In genomic region chr7:109864263-109864662, GRCh38 we compare ENCODE assay signal across 25 cellular contexts.
DNase-seq lines count a peak whose midpoint lies in the region; ATAC-seq, FAIRE-seq and TF ChIP-seq lines count a peak whose summit lies in the region.
"Had no signal": no experiment of that assay in that cellular context is flagged by ENCODE, and none has a peak within 500 bp of the region (broad histone marks: within the 10 kb centered on the region; RNA-seq: fewer than 3 reads in every experiment).

No MANE protein-coding gene starts in this region.

- H3K4me2 ChIP-seq in mesendoderm (ENCODE audit: low read length): no peak overlapping the region

- H3K4ac ChIP-seq in mesendoderm (ENCODE audit: low read depth, low read length): no peak overlapping the region

- H3K9me3 Mint-ChIP-seq in brain (peaks cover 0 to 24% (median 10%) of the 10 kb centered on the region in 5 experiments), nephron progenitor cell (no peaks in the 10 kb centered on the region)
- peaks cover 0 to 6% of the 10 kb centered on the region in 2 donors for H3K9me3 Mint-ChIP-seq in stimulated activated naive B cell treated with anti-CD40 and anti-IgM and Interleukin-4, amounts not matched to agents 10 μg/mL and 1 μg/mL and 100 μg/mL, for 72 hours
- H3K9me3 Mint-ChIP-seq: T-cell had no signal

- peak; percentile 84 for FAIRE-seq in D721Med (lab: Jason Lieb, UNC)
- FAIRE-seq: H54 had no signal

- H2BK120ac ChIP-seq in mesendoderm (ENCODE audit: low read depth, low read length): no peak overlapping the region

- H3K27me3 Mint-ChIP-seq in brain (no peaks in the 10 kb centered on the region), nephron progenitor cell (ENCODE audit: low read depth, poor library complexity) (peaks cover 3% of the 10 kb centered on the region)
- no peaks in the 10 kb centered on the region for H3K27me3 Mint-ChIP-seq in stimulated activated naive B cell treated with anti-CD40 and anti-IgM and Interleukin-4, amounts not matched to agents 10 μg/mL and 1 μg/mL and 100 μg/mL, for 72 hours
- H3K27me3 Mint-ChIP-seq: T-cell had no signal

- no peaks in the 10 kb centered on the region for H3K79me1 ChIP-seq in mesendoderm (ENCODE audit: low read length)

- TF ChIP-seq CTCF in D721Med (IDR thresholded peaks at IDR 0.05; ENCODE audit: insufficient read depth, missing control alignments): no peak
- TF ChIP-seq CTCF in brain (conservative IDR thresholded peaks at IDR 0.05): no peak
- no peak for TF ChIP-seq CTCF in heart right ventricle (IDR thresholded peaks at IDR 0.05)
- no peak for TF ChIP-seq CTCF in nephron progenitor cell (IDR thresholded peaks at IDR 0.05)

- H3K4me3 Mint-ChIP-seq in brain: peak overlapping the region in 1 of 5 experiments; percentile 11
- no peak overlapping the region for H3K4me3 Mint-ChIP-seq in nephron progenitor cell
- H3K4me3 Mint-ChIP-seq in stimulated activated naive B cell treated with anti-CD40 and anti-IgM and Interleukin-4, amounts not matched to agents 10 μg/mL and 1 μg/mL and 100 μg/mL, for 72 hours: no peak overlapping the region
- H3K4me3 Mint-ChIP-seq: natural killer cell, T-cell had no signal

- H3K27ac Mint-ChIP-seq in brain (peak overlapping the region; percentile 28 to 80 (median 53)), nephron progenitor cell (no peak overlapping the region)
- no peak overlapping the region for H3K27ac Mint-ChIP-seq in stimulated activated naive B cell treated with anti-CD40 and anti-IgM and Interleukin-4, amounts not matched to agents 10 μg/mL and 1 μg/mL and 100 μg/mL, for 72 hours
- H3K27ac Mint-ChIP-seq: natural killer cell, T-cell had no signal

- H4K5ac ChIP-seq in mesendoderm (ENCODE audit: low read length): no peak overlapping the region

- no peak overlapping the region for H2BK15ac ChIP-seq in mesendoderm (replicated peaks; ENCODE audit: low read depth)

- H3K9me3 ChIP-seq in heart right ventricle: no peaks in the 10 kb centered on the region
- H3K9me3 ChIP-seq: heart left ventricle, MG63, Peyer's patch, vagina had no signal

- H2AK5ac ChIP-seq in mesendoderm (ENCODE audit: low read length): no peak overlapping the region

- H3K4me1 ChIP-seq in mesendoderm (ENCODE audit: control insufficient read depth, low read depth, low read length) (peaks cover 2% of the 10 kb centered on the region), heart right ventricle (no peaks in the 10 kb centered on the region)
- H3K4me1 ChIP-seq: heart left ventricle, Peyer's patch, vagina had no signal

- peak; percentile 11 for DNase-seq in D721Med (ENCODE audit: insufficient read length, low spot score)
- peak; percentile 78 for DNase-seq in NCI-H1694 treated with DMSO at 0.1 percent for 48 hours (lab: John Stamatoyannopoulos, UW)
- peak; percentile 21 for DNase-seq in mesendoderm
- DNase-seq in heart right ventricle: no peak
- no peak for DNase-seq in nephron progenitor cell
- DNase-seq in stimulated activated naive B cell treated with anti-CD40 and anti-IgM and Interleukin-4, amounts not matched to agents 10 μg/mL and 1 μg/mL and 100 μg/mL, for 72 hours: no peak
- DNase-seq: activated CD4-positive, CD25-positive, alpha-beta regulatory T cell treated with anti-CD3 and anti-CD28 coated beads, Interleukin-2, amount 50 U/mL, for 72 hours; brain microvascular endothelial cell; heart left ventricle; KBM-7; left ventricle myocardium superior; MG63; midbrain; natural killer cell; NCI-H1436 treated with DMSO at 0.1 percent for 48 hours; Peyer's patch; stimulated activated CD4-positive, alpha-beta T cell treated with anti-CD3 and anti-CD28 coated beads, Interleukin-4, amount 100 ng/mL, for 4 hours; stimulated activated naive CD8-positive, alpha-beta T cell treated with anti-CD3 and anti-CD28 coated beads, Interleukin-15, Interleukin-2, amounts not matched to agents 100 U/mL and 50 U/mL, for 24 hours; T-cell had no signal

- intact Hi-C loops in heart right ventricle (cut with DNase I): no loop called here

- H4K8ac ChIP-seq in mesendoderm (ENCODE audit: low read depth, low read length): no peak overlapping the region

- H3K27ac ChIP-seq in mesendoderm (ENCODE audit: low read depth, low read length): no peak overlapping the region
- H3K27ac ChIP-seq in heart right ventricle: no peak overlapping the region
- H3K27ac ChIP-seq: brain microvascular endothelial cell, epithelial cell of prostate, heart left ventricle, Peyer's patch, vagina had no signal

- no peak overlapping the region for H3K23ac ChIP-seq in mesendoderm (ENCODE audit: low read length)

- H3K36me3 Mint-ChIP-seq in brain (no peaks in the 10 kb centered on the region), nephron progenitor cell (ENCODE audit: low read depth) (no peaks in the 10 kb centered on the region)
- no peaks in the 10 kb centered on the region for H3K36me3 Mint-ChIP-seq in stimulated activated naive B cell treated with anti-CD40 and anti-IgM and Interleukin-4, amounts not matched to agents 10 μg/mL and 1 μg/mL and 100 μg/mL, for 72 hours
- H3K36me3 Mint-ChIP-seq: natural killer cell, T-cell had no signal

- no peak overlapping the region for H3K4me3 ChIP-seq in mesendoderm (ENCODE audit: low read length)
- H3K4me3 ChIP-seq in heart right ventricle: no peak overlapping the region
- H3K4me3 ChIP-seq: heart left ventricle, MG63, Peyer's patch, vagina had no signal

- H3K79me2 ChIP-seq in mesendoderm (ENCODE audit: control insufficient read depth, insufficient read depth, low read length): no peaks in the 10 kb centered on the region

- no peak overlapping the region for H3K9ac ChIP-seq in mesendoderm (ENCODE audit: low read length)

- H2BK5ac ChIP-seq in mesendoderm (ENCODE audit: low read length): no peak overlapping the region

- no peak overlapping the region for H3K56ac ChIP-seq in mesendoderm (ENCODE audit: low read length)

- no peaks in the 10 kb centered on the region for H3K27me3 ChIP-seq in mesendoderm (ENCODE audit: insufficient read depth, low read length, poor library complexity)
- no peaks in the 10 kb centered on the region for H3K27me3 ChIP-seq in heart right ventricle
- H3K27me3 ChIP-seq: brain microvascular endothelial cell, heart left ventricle, MG63, Peyer's patch, vagina had no signal

- H3K36me3 ChIP-seq in mesendoderm (ENCODE audit: control insufficient read depth, insufficient read depth, low read length): no peaks in the 10 kb centered on the region
- H3K36me3 ChIP-seq in heart right ventricle: no peaks in the 10 kb centered on the region
- H3K36me3 ChIP-seq: brain microvascular endothelial cell, heart left ventricle, MG63, Peyer's patch, vagina had no signal

- peaks cover 10% of the 10 kb centered on the region for H3K4me1 Mint-ChIP-seq in brain
- H3K4me1 Mint-ChIP-seq in nephron progenitor cell: peaks cover 6% of the 10 kb centered on the region
- H3K4me1 Mint-ChIP-seq in stimulated activated naive B cell treated with anti-CD40 and anti-IgM and Interleukin-4, amounts not matched to agents 10 μg/mL and 1 μg/mL and 100 μg/mL, for 72 hours: no peaks in the 10 kb centered on the region
- H3K4me1 Mint-ChIP-seq: natural killer cell, T-cell had no signal

- no peak overlapping the region for H3K18ac ChIP-seq in mesendoderm (ENCODE audit: low read length)

- ATAC-seq in GM21786 (IDR thresholded peaks at IDR 0.05; ENCODE audit: unreplicated experiment) (no peak), heart right ventricle (no peak)
- no peak for ATAC-seq in stimulated activated naive B cell treated with anti-CD40 and anti-IgM and Interleukin-4, amounts not matched to agents 10 μg/mL and 1 μg/mL and 100 μg/mL, for 72 hours (replicated peaks)
- ATAC-seq: heart left ventricle; left ventricle myocardium superior; natural killer cell; sciatic nerve; stimulated activated naive CD8-positive, alpha-beta T cell treated with anti-CD3 and anti-CD28 coated beads, Interleukin-15, Interleukin-2, amounts not matched to agents 100 U/mL and 50 U/mL, for 24 hours; T-cell had no signal

Comparison
In these comparisons a context has a peak if more than half of its experiments do, and no peak if none do; other contexts are left out.
1. DNase-seq: peak in D721Med (single experiment), NCI-H1694 treated with DMSO at 0.1 percent for 48 hours (single experiment) and mesendoderm (single experiment); none in heart right ventricle (0 of 2), nephron progenitor cell (single experiment) and stimulated activated naive B cell treated with anti-CD40 and anti-IgM and Interleukin-4, amounts not matched to agents 10 μg/mL and 1 μg/mL and 100 μg/mL, for 72 hours (single experiment).
2. H3K27ac Mint-ChIP-seq: peak in brain (5 of 5); none in nephron progenitor cell (single experiment) and stimulated activated naive B cell treated with anti-CD40 and anti-IgM and Interleukin-4, amounts not matched to agents 10 μg/mL and 1 μg/mL and 100 μg/mL, for 72 hours (single experiment).